Comparison of ENCODE assay signal across 7 cellular contexts in genomic region chr13:23466144-23467002, GRCh38. TPM values are rescaled to one million over a fixed set of nuclear protein-coding genes. Genes with fewer than 3 reads are reported as not detected.
A peak's percentile ranks its signal among the peaks of the same experiment; 100 is the strongest.
DNase-seq lines count a peak whose midpoint lies in the region; ATAC-seq and TF ChIP-seq lines count a peak whose summit lies in the region.

No MANE protein-coding gene starts in this region.

- TF ChIP-seq CTCF in VCaP (conservative IDR thresholded peaks at IDR 0.05) (peak; percentile 73), breast epithelium (IDR thresholded peaks at IDR 0.05) (peak; percentile 45 to 70 (median 70))

- peak overlapping the region; percentile 40 to 67 (median 59) for H3K4me3 ChIP-seq in breast epithelium

- no peak for TF ChIP-seq POLR2A in breast epithelium (IDR thresholded peaks at IDR 0.05)

- DNase-seq in NCI-H1694 treated with DMSO at 0.1 percent for 48 hours (lab: John Stamatoyannopoulos, UW), result peak; percentile 44
- peak; percentile 37 to 61 for DNase-seq in breast epithelium (ENCODE audit: low spot score in 2 of 2)
- peak; percentile 75 for DNase-seq in iPS-NIHi7 (ENCODE audit: extremely low spot score)
- peak; percentile 69 for DNase-seq in smooth muscle cell of the brain vasculature (ENCODE audit: low read depth, low spot score)

- H3K4me1 ChIP-seq in breast epithelium, result peaks cover 0 to 6% of the 10 kb centered on the region in 2 donors

- ATAC-seq in GM18498 (IDR thresholded peaks at IDR 0.05; ENCODE audit: unreplicated experiment) (peak; percentile 89), HG02798 (IDR thresholded peaks at IDR 0.05; ENCODE audit: poor library complexity, unreplicated experiment) (peak; percentile 89)

- H3K9me3 ChIP-seq in breast epithelium, result no peaks in the 10 kb centered on the region

- no peaks in the 10 kb centered on the region for H3K36me3 ChIP-seq in breast epithelium

- H3K27ac ChIP-seq in VCaP, result peak overlapping the region; percentile 7; the same call in 1 of the 2 replicates
- peak overlapping the region; percentile 60 to 70 for H3K27ac ChIP-seq in breast epithelium

- no peaks in the 10 kb centered on the region for H3K27me3 ChIP-seq in breast epithelium

- intact Hi-C loops in breast epithelium (cut with DNase I; ENCODE audit: low total_unique reads), result loop anchor here (10.0 kb wide), 1 partner anchor 408 kb away; no protein-coding TSS in a partner anchor

RNA-seq across cellular contexts. Expression of gene SACS, which starts 32.9 kb away (rescaled TPM):
- total RNA-seq in breast epithelium, result 10 to 100 TPM; 26.2 to 36.3 (median 32.4) TPM

Comparison
In these comparisons a context has a peak if more than half of its experiments do, and no peak if none do; other contexts are left out.
1. Peak in every context shown above with its lines: DNase-seq, ATAC-seq, H3K4me3 ChIP-seq and H3K27ac ChIP-seq.